ENCODE assay signal across 8 cellular contexts in the genomic region with DNA sequence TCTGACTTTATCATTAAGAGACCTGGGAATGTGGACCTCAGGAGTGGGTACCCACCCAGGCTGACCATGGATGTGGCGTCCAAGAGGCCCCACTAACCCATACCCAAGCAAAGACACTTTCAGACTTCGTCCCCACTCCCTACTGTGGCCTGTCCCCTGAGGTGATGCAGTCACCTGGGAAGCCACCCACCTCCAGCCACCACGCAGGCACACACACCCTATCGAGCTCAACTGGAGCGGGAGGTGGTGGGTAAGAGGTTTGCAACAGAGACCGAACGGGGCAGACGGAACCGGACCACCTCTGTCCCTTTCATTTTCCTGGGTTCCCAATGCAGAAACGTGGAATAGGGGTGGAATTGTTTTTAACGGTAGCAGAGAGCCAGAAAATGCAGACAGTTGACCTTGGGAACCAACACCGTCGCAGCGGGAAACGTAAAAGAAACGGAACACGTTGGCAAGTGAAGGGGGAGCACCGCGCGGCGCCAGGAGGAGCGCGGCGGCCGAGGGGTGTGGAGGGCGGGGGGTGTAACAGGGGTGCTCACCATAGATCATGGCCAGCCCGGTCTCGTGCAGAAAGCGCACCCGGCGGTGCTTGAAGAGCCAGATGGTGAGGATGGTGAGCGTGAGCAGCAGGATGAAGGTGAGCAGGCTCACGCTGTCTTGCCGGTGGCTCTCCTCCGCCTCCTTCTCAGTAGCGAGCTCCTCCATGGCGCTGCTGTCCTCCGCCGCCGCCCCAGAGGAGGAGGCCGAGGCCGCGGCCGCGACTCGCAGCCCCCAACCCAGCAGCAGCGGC. TPM values are rescaled to one million over a fixed set of nuclear protein-coding genes. Genes with fewer than 3 reads are reported as not detected.
A peak's percentile ranks its signal among the peaks of the same experiment; 100 is the strongest.
DNase-seq lines count a peak whose midpoint lies in the region; ATAC-seq, FAIRE-seq and TF ChIP-seq lines count a peak whose summit lies in the region.

No MANE protein-coding gene starts in this region.

- H3K9me3 Mint-ChIP-seq in astrocyte (ENCODE audit: unreplicated experiment), result no peaks in the 10 kb centered on the region

- H3K27ac ChIP-seq in OCI-LY7 (ENCODE audit: low read depth, low read length, poor library complexity, severe bottlenecking) (peak overlapping the region; percentile 99), astrocyte (ENCODE audit: low read depth, low read length) (peak overlapping the region; percentile 33)

- ATAC-seq in GM18520 (IDR thresholded peaks at IDR 0.05; ENCODE audit: unreplicated experiment), result peak; percentile 6
- peak; percentile 18 for ATAC-seq in HG02798 (IDR thresholded peaks at IDR 0.05; ENCODE audit: poor library complexity, unreplicated experiment)

- peaks cover 3% of the 10 kb centered on the region; the same call in 1 of the 2 replicates for H3K9me3 ChIP-seq in OCI-LY7 (ENCODE audit: low read length)
- H3K9me3 ChIP-seq in astrocyte (ENCODE audit: insufficient read depth, low read depth, low read length), result no peaks in the 10 kb centered on the region

- POLR2A ChIA-PET in OCI-LY7 (lab: Charles Lee), result interaction anchor here (0.6 to 0.7 kb wide), 2 partner anchors 34 to 41 kb away, joined by 3 read pairs; no protein-coding TSS in a partner anchor

- peaks cover 4% of the 10 kb centered on the region for H3K36me3 Mint-ChIP-seq in astrocyte (ENCODE audit: low read depth, unreplicated experiment)

- peaks cover 2% of the 10 kb centered on the region; the same call in 1 of the 2 replicates for H3K36me3 ChIP-seq in OCI-LY7 (ENCODE audit: insufficient read depth, low read length)
- H3K36me3 ChIP-seq in astrocyte (ENCODE audit: insufficient read depth, low read length), result no peaks in the 10 kb centered on the region

- H2AFZ ChIP-seq in OCI-LY7 (ENCODE audit: low read length) (peak overlapping the region; percentile 31; the same call in 1 of the 2 replicates), astrocyte (ENCODE audit: low read depth, low read length) (peak overlapping the region; percentile 49)

- CTCF ChIA-PET in OCI-LY7 (lab: Charles Lee; ENCODE audit: unreplicated experiment), result no interaction called here

- DNase-seq in OCI-LY7 (ENCODE audit: low spot score), result peak; percentile 52
- no peak for DNase-seq in astrocyte (ENCODE audit: low read depth)
- peak; percentile 34 for DNase-seq in iris pigment epithelial cell (ENCODE audit: low read depth)
- peak; percentile 26 for DNase-seq in stimulated activated CD4-positive, alpha-beta T cell treated with anti-CD3 and anti-CD28 coated beads, Interleukin-4, amount 100 ng/mL, for 1 hour
- no peak for DNase-seq in NCI-H2029 treated with DMSO at 0.1 percent for 48 hours (lab: John Stamatoyannopoulos, UW)
- DNase-seq in DMS153 (lab: John Stamatoyannopoulos, UW), result no peak

- intact Hi-C loops in OCI-LY7 (cut with micrococcal nuclease; ENCODE audit: unreplicated experiment), result loop anchor here (2.0 to 5.0 kb wide), 4 partner anchors 154 to 272 kb away; a partner anchor contains a TSS

- H4K20me1 ChIP-seq in OCI-LY7 (ENCODE audit: insufficient read depth, low read length) (no peaks in the 10 kb centered on the region), astrocyte (ENCODE audit: insufficient read depth, low read length) (peaks cover 7% of the 10 kb centered on the region)

- TF ChIP-seq CTCF in OCI-LY7 (conservative IDR thresholded peaks at IDR 0.05; ENCODE audit: low read length) (no peak), astrocyte (IDR thresholded peaks at IDR 0.05; ENCODE audit: insufficient read depth, low read depth, low read length) (no peak)

- peak overlapping the region; percentile 97 for H3K4me3 ChIP-seq in OCI-LY7 (ENCODE audit: low read depth, low read length, poor library complexity, severe bottlenecking)
- peak overlapping the region; percentile 73 for H3K4me3 ChIP-seq in astrocyte (ENCODE audit: insufficient read depth, low read depth, low read length)

- H3K79me2 ChIP-seq in OCI-LY7 (ENCODE audit: insufficient read depth, low read depth, low read length), result peaks cover 49% of the 10 kb centered on the region
- peaks cover 38% of the 10 kb centered on the region for H3K79me2 ChIP-seq in astrocyte (ENCODE audit: insufficient read depth, low read length)

- no TSS peak for BruUV-seq in OCI-LY7 (replicated peaks; lab: Mats Ljungman, UMichigan)

- H3K9ac ChIP-seq in astrocyte (ENCODE audit: low read length), result peak overlapping the region; percentile 79

- H3K4me3 Mint-ChIP-seq in astrocyte (ENCODE audit: unreplicated experiment), result peak overlapping the region; percentile 93

- FAIRE-seq in astrocyte (lab: Jason Lieb, UNC), result no peak

- peak overlapping the region; percentile 26 for H3K27ac Mint-ChIP-seq in astrocyte (ENCODE audit: unreplicated experiment)

- H3K27me3 Mint-ChIP-seq in astrocyte (ENCODE audit: low read depth, unreplicated experiment), result no peaks in the 10 kb centered on the region

- H3K4me2 ChIP-seq in OCI-LY7 (ENCODE audit: low read length), result peak overlapping the region; percentile 87
- peak overlapping the region; percentile 94 for H3K4me2 ChIP-seq in astrocyte (ENCODE audit: low read length)

- H3K9me2 ChIP-seq in OCI-LY7 (ENCODE audit: insufficient read depth, low read length), result no peaks in the 10 kb centered on the region

- no peaks in the 10 kb centered on the region for H3K4me1 Mint-ChIP-seq in astrocyte (ENCODE audit: low read depth, unreplicated experiment)

- H3K4me1 ChIP-seq in OCI-LY7 (ENCODE audit: insufficient read depth, low read length, poor library complexity, severe bottlenecking) (peaks cover 45% of the 10 kb centered on the region), astrocyte (ENCODE audit: insufficient read depth, low read length) (peaks cover 13% of the 10 kb centered on the region)

- no peaks in the 10 kb centered on the region for H3K27me3 ChIP-seq in astrocyte (ENCODE audit: insufficient read depth, low read length)

RNA-seq across cellular contexts. Expression of a gene that starts 0.6 kb away (rescaled TPM):
- total RNA-seq in OCI-LY7 (2014; rRNA removed; shearing (Covaris generic)), result 34.2 and 40.5 TPM in 2 replicates
- total RNA-seq in OCI-LY7 (2022), result 58.5 and 59.6 TPM in 2 replicates
- total RNA-seq in astrocyte, result 20.8 and 21.0 TPM in 2 replicates

Comparison
In these comparisons a context has a peak if more than half of its experiments do, and no peak if none do; other contexts are left out.
1. DNase-seq: peak in OCI-LY7 (single experiment), iris pigment epithelial cell (single experiment) and stimulated activated CD4-positive, alpha-beta T cell treated with anti-CD3 and anti-CD28 coated beads, Interleukin-4, amount 100 ng/mL, for 1 hour (single experiment); none in astrocyte (single experiment), NCI-H2029 treated with DMSO at 0.1 percent for 48 hours (single experiment) and DMS153 (single experiment).